11 cellular contexts compared by ENCODE assay signal in the genomic region with DNA sequence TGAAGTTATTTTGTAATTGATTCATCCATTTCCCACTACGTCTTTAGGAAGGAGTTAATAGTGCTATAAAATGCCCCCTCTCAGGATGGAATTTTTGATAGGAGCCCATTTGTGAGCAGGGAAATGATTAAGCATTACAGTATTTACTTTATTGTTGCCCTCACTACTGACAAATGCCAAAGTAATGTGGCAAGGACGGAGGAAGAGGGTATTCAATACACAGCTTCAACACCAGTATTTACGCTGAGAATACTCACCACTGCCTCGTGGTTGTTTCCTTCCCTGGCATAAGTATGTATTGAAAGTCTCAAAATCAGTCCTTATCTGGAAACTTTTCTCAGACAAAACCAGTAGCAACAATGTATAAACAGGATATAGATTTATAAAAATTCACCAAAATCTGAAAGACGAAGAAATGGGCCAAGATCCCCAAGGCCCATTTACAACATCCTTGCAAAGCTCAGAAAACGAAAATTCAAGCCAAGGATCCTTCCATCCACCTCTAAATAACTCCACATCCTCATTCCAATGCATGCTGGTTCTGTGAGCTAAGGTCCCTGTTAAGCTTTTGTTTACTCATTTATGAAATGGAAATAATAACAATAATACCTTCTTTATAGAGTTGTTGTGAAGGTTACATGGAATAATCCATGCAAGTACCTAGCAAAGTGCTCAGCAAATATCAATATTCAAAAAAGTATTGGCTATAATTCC. TPM values are rescaled to one million over a fixed set of nuclear protein-coding genes. Genes with fewer than 3 reads are reported as not detected.
DNase-seq lines count a peak whose midpoint lies in the region; ATAC-seq and TF ChIP-seq lines count a peak whose summit lies in the region.
"Had no signal": no experiment of that assay in that cellular context is flagged by ENCODE, and none has a peak within 500 bp of the region (broad histone marks: within the 10 kb centered on the region; RNA-seq: fewer than 3 reads in every experiment).

No MANE protein-coding gene starts in this region.

- H4K20me1 ChIP-seq in Karpas-422 (ENCODE audit: insufficient read depth, low read depth, low read length) = no peaks in the 10 kb centered on the region

- no peak overlapping the region for H2AFZ ChIP-seq in Karpas-422 (ENCODE audit: low read length)

- no peak overlapping the region for H3K4me3 Mint-ChIP-seq in WTC11
- H3K4me3 Mint-ChIP-seq in CD8-positive, alpha-beta T cell = no peak overlapping the region
- H3K4me3 Mint-ChIP-seq: activated B cell treated with CpG ODN at 0.5 μM for 24 hours, endodermal cell had no signal

- H3K27me3 ChIP-seq in Karpas-422 (ENCODE audit: low read length) = no peaks in the 10 kb centered on the region
- no peaks in the 10 kb centered on the region for H3K27me3 ChIP-seq in CD8-positive, alpha-beta T cell (ENCODE audit: insufficient read depth, low read length)

- H3K27ac ChIP-seq in Karpas-422 (ENCODE audit: low read length) = no peak overlapping the region
- H3K27ac ChIP-seq in CD8-positive, alpha-beta T cell (ENCODE audit: low read depth, low read length) = no peak overlapping the region

- no peak for TF ChIP-seq CTCF in WTC11 (IDR thresholded peaks at IDR 0.05)
- no peak for TF ChIP-seq CTCF in CD8-positive, alpha-beta T cell (IDR thresholded peaks at IDR 0.05)

- ATAC-seq in WTC11 = 0 out of 2 replicates have a peak, but pooled peaks have one; percentile 17
- ATAC-seq in CD8-positive, alpha-beta T cell = no peak

- DNase-seq in HS-27A (ENCODE audit: low read depth) = peak; percentile 84
- no peak for DNase-seq in WTC11 (ENCODE audit: low spot score)
- DNase-seq in glomerular endothelial cell (ENCODE audit: extremely low read depth, low read depth, low spot score) = peak; percentile 97
- peak; percentile 32 for DNase-seq in superior temporal gyrus (ENCODE audit: extremely low spot score)
- DNase-seq in Karpas-422 = no peak
- no peak for DNase-seq in HUDEP-2 (lab: John Stamatoyannopoulos, UW; ENCODE audit: unreplicated experiment in 76 of 76)
- DNase-seq in CD8-positive, alpha-beta T cell = no peak
- DNase-seq in activated CD4-positive, alpha-beta T cell treated with anti-CD3 and anti-CD28 coated beads, Interleukin-2, amount 50 U/mL, for 4 hours = no peak
- DNase-seq: activated B cell treated with CpG ODN at 0.5 μM for 24 hours, endodermal cell, left colon had no signal

- H3K4me3 ChIP-seq in Karpas-422 (ENCODE audit: low read length) = no peak overlapping the region
- H3K4me3 ChIP-seq in CD8-positive, alpha-beta T cell (ENCODE audit: low read depth, low read length) = no peak overlapping the region

- H3K4me1 ChIP-seq in Karpas-422 (ENCODE audit: low read length) = no peaks in the 10 kb centered on the region
- no peaks in the 10 kb centered on the region for H3K4me1 ChIP-seq in CD8-positive, alpha-beta T cell (ENCODE audit: insufficient read depth, low read length)

- H3K27ac Mint-ChIP-seq in WTC11 = peak overlapping the region; percentile 15; the same call in 1 of the 2 replicates
- H3K27ac Mint-ChIP-seq in CD8-positive, alpha-beta T cell = no peak overlapping the region
- H3K27ac Mint-ChIP-seq: activated B cell treated with CpG ODN at 0.5 μM for 24 hours had no signal

- peaks cover 63% of the 10 kb centered on the region for H3K79me2 ChIP-seq in Karpas-422 (ENCODE audit: low read length)

- no peaks in the 10 kb centered on the region for H3K27me3 Mint-ChIP-seq in WTC11 (ENCODE audit: low read depth)
- no peaks in the 10 kb centered on the region for H3K27me3 Mint-ChIP-seq in CD8-positive, alpha-beta T cell (ENCODE audit: low read depth)
- H3K27me3 Mint-ChIP-seq: activated B cell treated with CpG ODN at 0.5 μM for 24 hours had no signal

- POLR2A ChIA-PET in WTC11 (lab: Charles Lee) = no interaction called here
- POLR2A ChIA-PET in CD8-positive, alpha-beta T cell (lab: Charles Lee) = no interaction called here

- peaks cover 16% of the 10 kb centered on the region for H3K36me3 Mint-ChIP-seq in WTC11
- peaks cover 63% of the 10 kb centered on the region for H3K36me3 Mint-ChIP-seq in CD8-positive, alpha-beta T cell

- intact Hi-C loops in CD8-positive, alpha-beta T cell (cut with DNase I, micrococcal nuclease) = no loop called here

- H3K9me2 ChIP-seq in Karpas-422 (replicated peaks; ENCODE audit: insufficient read depth, low read length) = no peaks in the 10 kb centered on the region

- H3K9me3 ChIP-seq in Karpas-422 (ENCODE audit: low read length) = no peaks in the 10 kb centered on the region
- no peaks in the 10 kb centered on the region for H3K9me3 ChIP-seq in CD8-positive, alpha-beta T cell (ENCODE audit: low read length)

- H3K36me3 ChIP-seq in Karpas-422 (ENCODE audit: insufficient read depth, low read length) = peaks cover 9% of the 10 kb centered on the region; the same call in 1 of the 2 replicates
- H3K36me3 ChIP-seq in CD8-positive, alpha-beta T cell (ENCODE audit: insufficient read depth, low read length) = peaks cover 6% of the 10 kb centered on the region

- peaks cover 42% of the 10 kb centered on the region for H3K4me1 Mint-ChIP-seq in WTC11
- H3K4me1 Mint-ChIP-seq in CD8-positive, alpha-beta T cell (ENCODE audit: low read depth) = peaks cover 3% of the 10 kb centered on the region

- no peak overlapping the region for H3K9ac ChIP-seq in Karpas-422 (ENCODE audit: low read length)

- H3K9me3 Mint-ChIP-seq in WTC11 = no peaks in the 10 kb centered on the region
- H3K9me3 Mint-ChIP-seq in CD8-positive, alpha-beta T cell = no peaks in the 10 kb centered on the region
- H3K9me3 Mint-ChIP-seq: activated B cell treated with CpG ODN at 0.5 μM for 24 hours, endodermal cell had no signal

- no peak overlapping the region for H3K4me2 ChIP-seq in Karpas-422 (ENCODE audit: low read depth, low read length, poor library complexity, severe bottlenecking)

- CTCF ChIA-PET in WTC11 (lab: Charles Lee) = interaction anchor here (1.3 to 1.8 kb wide), 6 partner anchors 12 to 202 kb away, joined by 4 to 7 read pairs (median 4); no protein-coding TSS in a partner anchor
- CTCF ChIA-PET in CD8-positive, alpha-beta T cell (lab: Charles Lee) = no interaction called here

TF ChIP-seq in WTC11, 78 proteins besides CTCF, POLR2A, EP300 and RAD21 (continues in another document):
- TF ChIP-seq ZNF671 (CRISPR knock-in tag; IDR thresholded peaks at IDR 0.05) = no peak
- TF ChIP-seq TP53 (CRISPR knock-in tag; IDR thresholded peaks at IDR 0.05) = no peak
- TF ChIP-seq FOXK1 (CRISPR knock-in tag; IDR thresholded peaks at IDR 0.05) = no peak
- TF ChIP-seq RELA (CRISPR knock-in tag; IDR thresholded peaks at IDR 0.05; ENCODE audit: borderline replicate concordance) = no peak
- TF ChIP-seq, protein P1, sequence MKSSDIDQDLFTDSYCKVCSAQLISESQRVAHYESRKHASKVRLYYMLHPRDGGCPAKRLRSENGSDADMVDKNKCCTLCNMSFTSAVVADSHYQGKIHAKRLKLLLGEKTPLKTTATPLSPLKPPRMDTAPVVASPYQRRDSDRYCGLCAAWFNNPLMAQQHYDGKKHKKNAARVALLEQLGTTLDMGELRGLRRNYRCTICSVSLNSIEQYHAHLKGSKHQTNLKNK (CRISPR knock-in tag; IDR thresholded peaks at IDR 0.05) = no peak
- TF ChIP-seq, protein P2, sequence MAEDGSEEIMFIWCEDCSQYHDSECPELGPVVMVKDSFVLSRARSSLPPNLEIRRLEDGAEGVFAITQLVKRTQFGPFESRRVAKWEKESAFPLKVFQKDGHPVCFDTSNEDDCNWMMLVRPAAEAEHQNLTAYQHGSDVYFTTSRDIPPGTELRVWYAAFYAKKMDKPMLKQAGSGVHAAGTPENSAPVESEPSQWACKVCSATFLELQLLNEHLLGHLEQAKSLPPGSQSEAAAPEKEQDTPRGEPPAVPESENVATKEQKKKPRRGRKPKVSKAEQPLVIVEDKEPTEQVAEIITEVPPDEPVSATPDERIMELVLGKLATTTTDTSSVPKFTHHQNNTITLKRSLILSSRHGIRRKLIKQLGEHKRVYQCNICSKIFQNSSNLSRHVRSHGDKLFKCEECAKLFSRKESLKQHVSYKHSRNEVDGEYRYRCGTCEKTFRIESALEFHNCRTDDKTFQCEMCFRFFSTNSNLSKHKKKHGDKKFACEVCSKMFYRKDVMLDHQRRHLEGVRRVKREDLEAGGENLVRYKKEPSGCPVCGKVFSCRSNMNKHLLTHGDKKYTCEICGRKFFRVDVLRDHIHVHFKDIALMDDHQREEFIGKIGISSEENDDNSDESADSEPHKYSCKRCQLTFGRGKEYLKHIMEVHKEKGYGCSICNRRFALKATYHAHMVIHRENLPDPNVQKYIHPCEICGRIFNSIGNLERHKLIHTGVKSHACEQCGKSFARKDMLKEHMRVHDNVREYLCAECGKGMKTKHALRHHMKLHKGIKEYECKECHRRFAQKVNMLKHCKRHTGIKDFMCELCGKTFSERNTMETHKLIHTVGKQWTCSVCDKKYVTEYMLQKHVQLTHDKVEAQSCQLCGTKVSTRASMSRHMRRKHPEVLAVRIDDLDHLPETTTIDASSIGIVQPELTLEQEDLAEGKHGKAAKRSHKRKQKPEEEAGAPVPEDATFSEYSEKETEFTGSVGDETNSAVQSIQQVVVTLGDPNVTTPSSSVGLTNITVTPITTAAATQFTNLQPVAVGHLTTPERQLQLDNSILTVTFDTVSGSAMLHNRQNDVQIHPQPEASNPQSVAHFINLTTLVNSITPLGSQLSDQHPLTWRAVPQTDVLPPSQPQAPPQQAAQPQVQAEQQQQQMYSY (CRISPR knock-in tag; IDR thresholded peaks at IDR 0.05) = no peak
- TF ChIP-seq, protein P3, sequence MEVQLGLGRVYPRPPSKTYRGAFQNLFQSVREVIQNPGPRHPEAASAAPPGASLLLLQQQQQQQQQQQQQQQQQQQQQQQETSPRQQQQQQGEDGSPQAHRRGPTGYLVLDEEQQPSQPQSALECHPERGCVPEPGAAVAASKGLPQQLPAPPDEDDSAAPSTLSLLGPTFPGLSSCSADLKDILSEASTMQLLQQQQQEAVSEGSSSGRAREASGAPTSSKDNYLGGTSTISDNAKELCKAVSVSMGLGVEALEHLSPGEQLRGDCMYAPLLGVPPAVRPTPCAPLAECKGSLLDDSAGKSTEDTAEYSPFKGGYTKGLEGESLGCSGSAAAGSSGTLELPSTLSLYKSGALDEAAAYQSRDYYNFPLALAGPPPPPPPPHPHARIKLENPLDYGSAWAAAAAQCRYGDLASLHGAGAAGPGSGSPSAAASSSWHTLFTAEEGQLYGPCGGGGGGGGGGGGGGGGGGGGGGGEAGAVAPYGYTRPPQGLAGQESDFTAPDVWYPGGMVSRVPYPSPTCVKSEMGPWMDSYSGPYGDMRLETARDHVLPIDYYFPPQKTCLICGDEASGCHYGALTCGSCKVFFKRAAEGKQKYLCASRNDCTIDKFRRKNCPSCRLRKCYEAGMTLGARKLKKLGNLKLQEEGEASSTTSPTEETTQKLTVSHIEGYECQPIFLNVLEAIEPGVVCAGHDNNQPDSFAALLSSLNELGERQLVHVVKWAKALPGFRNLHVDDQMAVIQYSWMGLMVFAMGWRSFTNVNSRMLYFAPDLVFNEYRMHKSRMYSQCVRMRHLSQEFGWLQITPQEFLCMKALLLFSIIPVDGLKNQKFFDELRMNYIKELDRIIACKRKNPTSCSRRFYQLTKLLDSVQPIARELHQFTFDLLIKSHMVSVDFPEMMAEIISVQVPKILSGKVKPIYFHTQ (CRISPR knock-in tag; IDR thresholded peaks at IDR 0.05) = no peak

RNA-seq across cellular contexts. Expression of a gene that starts 29.3 kb away (rescaled TPM):
- 22.2 to 24.0 TPM (median 23.6 TPM) in 3 replicates for total RNA-seq in WTC11 (2021)
- 78.5 and 86.8 TPM in 2 replicates for total RNA-seq in glomerular endothelial cell
- total RNA-seq in Karpas-422 (2014; rRNA removed; shearing (Covaris generic); ENCODE audit: low replicate concordance) = 32.7 and 37.7 TPM in 2 replicates
- total RNA-seq in CD8-positive, alpha-beta T cell = 1 to 10 TPM; 5.9 to 7.2 TPM

Comparison
In these comparisons a context has a peak if more than half of its experiments do, and no peak if none do; other contexts are left out.
1. DNase-seq: peak in HS-27A (single experiment), glomerular endothelial cell (single experiment) and superior temporal gyrus (single experiment); none in WTC11 (single experiment), Karpas-422 (single experiment), HUDEP-2 (0 of 76), CD8-positive, alpha-beta T cell (0 of 7) and activated CD4-positive, alpha-beta T cell treated with anti-CD3 and anti-CD28 coated beads, Interleukin-2, amount 50 U/mL, for 4 hours (0 of 2).